8 cellular contexts compared by ENCODE assay signal in genomic region chr3:14431556-14431927, GRCh38. TPM values are rescaled to one million over a fixed set of nuclear protein-coding genes. Genes with fewer than 3 reads are reported as not detected.
DNase-seq lines count a peak whose midpoint lies in the region; ATAC-seq and TF ChIP-seq lines count a peak whose summit lies in the region.

No MANE protein-coding gene starts in this region.

- DNase-seq in Caco-2 (no peak), lower lobe of right lung (peak; percentile 74), CD1c-positive myeloid dendritic cell (ENCODE audit: extremely low spot score) (no peak), Kasumi-1 (lab: John Stamatoyannopoulos, UW) (no peak), NCI-H2029 treated with DMSO at 0.1 percent for 48 hours (lab: John Stamatoyannopoulos, UW) (no peak)
- DNase-seq in activated T-cell treated with anti-CD3 and anti-CD28 coated beads, Interleukin-2, amount 50 U/mL, for 4 hours = no peak

- CTCF ChIA-PET in Caco-2 (lab: Charles Lee) = interaction anchor here (1.1 kb wide), 1 partner anchor 228 kb away, joined by 3 read pairs; no protein-coding TSS in a partner anchor

- peaks cover 18% of the 10 kb centered on the region for H3K4me1 ChIP-seq in Caco-2
- H3K4me1 ChIP-seq in lower lobe of right lung = peaks cover 100% of the 10 kb centered on the region

- H3K27me3 ChIP-seq in Caco-2 (replicated peaks; ENCODE audit: control insufficient read depth, insufficient read depth, low read length) = no peaks in the 10 kb centered on the region
- no peaks in the 10 kb centered on the region for H3K27me3 ChIP-seq in lower lobe of right lung (ENCODE audit: low read depth)

- H3K9me3 Mint-ChIP-seq in Caco-2 (ENCODE audit: unreplicated experiment) = no peaks in the 10 kb centered on the region
- H3K9me3 Mint-ChIP-seq in activated T-cell treated with anti-CD3 and anti-CD28 coated beads, Interleukin-2, amount 50 U/mL, for 4 hours = no peaks in the 10 kb centered on the region

- H3K9me3 ChIP-seq in Caco-2 (no peaks in the 10 kb centered on the region), lower lobe of right lung (no peaks in the 10 kb centered on the region)

- H3K4me3 Mint-ChIP-seq in Caco-2 (ENCODE audit: unreplicated experiment) = no peak overlapping the region
- peak overlapping the region; percentile 81 for H3K4me3 Mint-ChIP-seq in activated T-cell treated with anti-CD3 and anti-CD28 coated beads, Interleukin-2, amount 50 U/mL, for 4 hours

- H3K36me3 ChIP-seq in Caco-2 (ENCODE audit: control insufficient read depth, insufficient read depth, low read length) = no peaks in the 10 kb centered on the region; the same call in 1 of the 2 replicates
- no peaks in the 10 kb centered on the region for H3K36me3 ChIP-seq in lower lobe of right lung

- no TSS peak for BruUV-seq in Caco-2 (replicated peaks; lab: Mats Ljungman, UMichigan)

- peak; percentile 34 for ATAC-seq in GM19452 (IDR thresholded peaks at IDR 0.05; ENCODE audit: unreplicated experiment)
- ATAC-seq in HG03432 (IDR thresholded peaks at IDR 0.05; ENCODE audit: unreplicated experiment) = peak; percentile 33
- no peak for ATAC-seq in activated T-cell treated with anti-CD3 and anti-CD28 coated beads, Interleukin-2, amount 50 U/mL, for 4 hours
- ATAC-seq in lower lobe of right lung = peak; percentile 26 to 35

- H3K27ac ChIP-seq in lower lobe of right lung = peak overlapping the region; percentile 91

- no peaks in the 10 kb centered on the region for H3K27me3 Mint-ChIP-seq in Caco-2 (ENCODE audit: insufficient read depth, unreplicated experiment)
- no peaks in the 10 kb centered on the region for H3K27me3 Mint-ChIP-seq in activated T-cell treated with anti-CD3 and anti-CD28 coated beads, Interleukin-2, amount 50 U/mL, for 4 hours (ENCODE audit: low read depth)

- H3K27ac Mint-ChIP-seq in Caco-2 (ENCODE audit: unreplicated experiment) = peak overlapping the region; percentile 90

- POLR2A ChIA-PET in Caco-2 (lab: Charles Lee) = interaction anchor here (0.6 kb wide), 1 partner anchor 20 kb away, joined by 3 read pairs; no protein-coding TSS in a partner anchor

- H3K4me1 Mint-ChIP-seq in Caco-2 (ENCODE audit: low read depth, unreplicated experiment) = peaks cover 19% of the 10 kb centered on the region
- peaks cover 90% of the 10 kb centered on the region for H3K4me1 Mint-ChIP-seq in activated T-cell treated with anti-CD3 and anti-CD28 coated beads, Interleukin-2, amount 50 U/mL, for 4 hours (ENCODE audit: low read depth)

- intact Hi-C loops in Caco-2 (cut with micrococcal nuclease; ENCODE audit: unreplicated experiment) (no loop called here), lower lobe of right lung (cut with DNase I) (no loop called here)

- no peak overlapping the region for H3K4me3 ChIP-seq in Caco-2 (ENCODE audit: low read depth, low read length)
- peak overlapping the region; percentile 4 for H3K4me3 ChIP-seq in lower lobe of right lung

- H3K36me3 Mint-ChIP-seq in Caco-2 (ENCODE audit: insufficient read depth, unreplicated experiment) = peaks cover 29% of the 10 kb centered on the region
- H3K36me3 Mint-ChIP-seq in activated T-cell treated with anti-CD3 and anti-CD28 coated beads, Interleukin-2, amount 50 U/mL, for 4 hours (ENCODE audit: insufficient read depth) = no peaks in the 10 kb centered on the region

- no peak for TF ChIP-seq CTCF in Caco-2 (IDR thresholded peaks at IDR 0.05; ENCODE audit: insufficient read depth in 1 of 2, low read depth in 1 of 2, low read length in 1 of 2, severe bottlenecking in 1 of 2, unreplicated experiment in 1 of 2)
- no peak for TF ChIP-seq CTCF in lower lobe of right lung (IDR thresholded peaks at IDR 0.05)

RNA-seq across cellular contexts. Expression of gene SLC6A6, which starts 29.1 kb away (rescaled TPM):
- 49.6 and 55.3 TPM in 2 replicates for total RNA-seq in Caco-2 (2022)
- total RNA-seq in activated T-cell treated with anti-CD3 and anti-CD28 coated beads, Interleukin-2, amount 50 U/mL, for 4 hours = 10 to 100 TPM; 47.6 to 54.2 (median 51.2) TPM
- 84.0 TPM for total RNA-seq in lower lobe of right lung

Comparison
In these comparisons a context has a peak if more than half of its experiments do, and no peak if none do; other contexts are left out.
1. ATAC-seq: peak in GM19452 (single experiment), HG03432 (single experiment) and lower lobe of right lung (2 of 2); none in activated T-cell treated with anti-CD3 and anti-CD28 coated beads, Interleukin-2, amount 50 U/mL, for 4 hours (0 of 2).